Comparison of ENCODE assay signal across 18 cellular contexts in the genomic region with DNA sequence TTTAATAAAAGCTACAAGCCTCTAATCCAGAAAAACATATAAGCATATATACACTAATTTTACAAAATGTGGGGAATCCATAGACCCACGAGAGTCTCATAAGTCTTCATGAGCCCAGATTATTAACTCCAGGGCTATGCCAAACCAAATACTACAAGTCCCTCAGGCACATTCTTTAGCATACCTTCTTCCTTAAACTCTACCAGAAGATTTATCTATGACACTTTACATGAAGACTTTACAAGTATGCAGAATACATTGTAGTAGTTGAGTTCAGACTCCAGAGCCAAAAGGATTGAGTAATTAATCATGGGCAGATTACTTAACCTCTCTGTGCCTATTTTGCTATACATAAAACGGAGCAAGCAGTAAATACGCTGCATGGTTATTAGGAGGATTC.
"Had no signal": no experiment of that assay in that cellular context is flagged by ENCODE, and none has a peak within 500 bp of the region (broad histone marks: within the 10 kb centered on the region; RNA-seq: fewer than 3 reads in every experiment).

No MANE protein-coding gene starts in this region.

- H3K27ac ChIP-seq: colonic mucosa, heart left ventricle, parathyroid adenoma, prostate gland, skin epidermis, stomach had no signal

- H3K36me3 Mint-ChIP-seq: naive B cell, type B pancreatic cell had no signal

- H3K9me3 ChIP-seq: colonic mucosa, heart left ventricle, prostate gland, stomach had no signal

- H3K27me3 ChIP-seq: colonic mucosa, heart left ventricle, stomach had no signal

- ATAC-seq: heart left ventricle, left colon, left ventricle myocardium superior, sciatic nerve had no signal

- DNase-seq: colonic mucosa; dermis blood vessel endothelial cell; heart left ventricle; hippocampal formation; left colon; left ventricle myocardium superior; mesendoderm; naive B cell; nephron progenitor cell; stimulated activated CD4-positive, alpha-beta T cell treated with anti-CD3 and anti-CD28 coated beads, Interleukin-2, amount 100 ng/mL, for 24 hours; stimulated activated naive CD4-positive, alpha-beta T cell; stomach; substantia nigra had no signal

- H3K4me1 ChIP-seq: colonic mucosa, heart left ventricle, prostate gland, stomach had no signal

- H3K27me3 Mint-ChIP-seq: naive B cell had no signal

- H3K4me3 Mint-ChIP-seq: naive B cell, nephron progenitor cell, type B pancreatic cell had no signal

- H3K4me1 Mint-ChIP-seq: naive B cell had no signal

- H3K27ac Mint-ChIP-seq: naive B cell, nephron progenitor cell, type B pancreatic cell had no signal
